Comparison of ENCODE assay signal across 13 cellular contexts in genomic region chr4:157221426-157221894, GRCh38. TPM values are rescaled to one million over a fixed set of nuclear protein-coding genes. Genes with fewer than 3 reads are reported as not detected.
DNase-seq lines count a peak whose midpoint lies in the region; ATAC-seq and TF ChIP-seq lines count a peak whose summit lies in the region.
"Had no signal": no experiment of that assay in that cellular context is flagged by ENCODE, and none has a peak within 500 bp of the region (broad histone marks: within the 10 kb centered on the region; RNA-seq: fewer than 3 reads in every experiment).

No MANE protein-coding gene starts in this region.

- no peak for TF ChIP-seq CTCF in GM13976 (IDR thresholded peaks at IDR 0.05; ENCODE audit: borderline replicate concordance, control extremely low read depth, extremely low read depth, insufficient read depth, missing control alignments)
- no peak for TF ChIP-seq CTCF in retinal pigment epithelial cell (conservative IDR thresholded peaks at IDR 0.05; ENCODE audit: low read depth, low read length)
- no peak for TF ChIP-seq CTCF in testis (IDR thresholded peaks at IDR 0.05)

- H3K9me3 ChIP-seq in iPS DF 6.9 (ENCODE audit: control insufficient read depth, insufficient read depth, low read length) (no peaks in the 10 kb centered on the region), testis (no peaks in the 10 kb centered on the region)
- H3K9me3 ChIP-seq: body of pancreas had no signal

- H3K27me3 ChIP-seq in iPS DF 6.9 (ENCODE audit: control insufficient read depth, insufficient read depth, low read length) (peaks cover 30% of the 10 kb centered on the region), testis (no peaks in the 10 kb centered on the region)

- WGBS in iPS DF 6.9 (ENCODE audit: insufficient coverage, insufficient read length), result no CpG with 5 or more reads among the region's 24 CpGs
- 4 to 5% methylated on average over 24 of the region's 24 CpGs for WGBS in testis, 2 donors

- no peaks in the 10 kb centered on the region for H3K36me3 ChIP-seq in iPS DF 6.9 (ENCODE audit: control insufficient read depth, insufficient read depth, low read length)
- H3K36me3 ChIP-seq in testis (ENCODE audit: low read depth, missing control alignments), result no peaks in the 10 kb centered on the region

- H3K4me1 Mint-ChIP-seq in activated T-helper 1 cell treated with anti-CD3 and anti-CD28 coated beads, Interleukin-12 subunit alpha, Interleukin-12 subunit beta, Interleukin-2, Interleukin-4 antibody, amounts not matched to agents 30 ng/mL and 10 ng/mL and 1 ng/mL, durations not matched to agents 14 hours and 24 hours and 36 hours (ENCODE audit: low read depth), result no peaks in the 10 kb centered on the region

- intact Hi-C loops in activated T-helper 1 cell treated with anti-CD3 and anti-CD28 coated beads, Interleukin-12 subunit alpha, Interleukin-12 subunit beta, Interleukin-2, Interleukin-4 antibody, amounts not matched to agents 30 ng/mL and 10 ng/mL and 1 ng/mL, durations not matched to agents 14 hours and 24 hours and 36 hours (cut with micrococcal nuclease), result no loop called here
- intact Hi-C loops in testis (cut with DNase I; ENCODE audit: low total_unique reads), result no loop called here

- ATAC-seq in HG02870 (IDR thresholded peaks at IDR 0.05; ENCODE audit: unreplicated experiment) (no peak), HG03139 (IDR thresholded peaks at IDR 0.05; ENCODE audit: unreplicated experiment) (no peak)

- peaks cover 22% of the 10 kb centered on the region for H3K27me3 Mint-ChIP-seq in activated T-helper 1 cell treated with anti-CD3 and anti-CD28 coated beads, Interleukin-12 subunit alpha, Interleukin-12 subunit beta, Interleukin-2, Interleukin-4 antibody, amounts not matched to agents 30 ng/mL and 10 ng/mL and 1 ng/mL, durations not matched to agents 14 hours and 24 hours and 36 hours (ENCODE audit: insufficient read depth)

- H3K27ac ChIP-seq in iPS DF 6.9 (ENCODE audit: low read length) (no peak overlapping the region), testis (no peak overlapping the region)
- H3K27ac ChIP-seq: body of pancreas had no signal

- in situ Hi-C loops in GM13976 (cut with MboI; ENCODE audit: low sequenced_read_pairs, unreplicated experiment), result loop anchor here (10.0 kb wide), 1 partner anchor 753 kb away; no protein-coding TSS in a partner anchor

- H3K9me3 Mint-ChIP-seq in activated T-helper 1 cell treated with anti-CD3 and anti-CD28 coated beads, Interleukin-12 subunit alpha, Interleukin-12 subunit beta, Interleukin-2, Interleukin-4 antibody, amounts not matched to agents 30 ng/mL and 10 ng/mL and 1 ng/mL, durations not matched to agents 14 hours and 24 hours and 36 hours, result no peaks in the 10 kb centered on the region

- H3K36me3 Mint-ChIP-seq in activated T-helper 1 cell treated with anti-CD3 and anti-CD28 coated beads, Interleukin-12 subunit alpha, Interleukin-12 subunit beta, Interleukin-2, Interleukin-4 antibody, amounts not matched to agents 30 ng/mL and 10 ng/mL and 1 ng/mL, durations not matched to agents 14 hours and 24 hours and 36 hours (ENCODE audit: low read depth), result peaks cover 3% of the 10 kb centered on the region

- H3K4me3 Mint-ChIP-seq in activated T-helper 1 cell treated with anti-CD3 and anti-CD28 coated beads, Interleukin-12 subunit alpha, Interleukin-12 subunit beta, Interleukin-2, Interleukin-4 antibody, amounts not matched to agents 30 ng/mL and 10 ng/mL and 1 ng/mL, durations not matched to agents 14 hours and 24 hours and 36 hours, result no peak overlapping the region

- TF ChIP-seq POLR2A in testis (IDR thresholded peaks at IDR 0.05), result no peak

- DNase-seq in GM13976 (ENCODE audit: low spot score) (peak; percentile 12), iPS DF 6.9 (ENCODE audit: low read depth, low spot score) (no peak), retinal pigment epithelial cell (ENCODE audit: low read depth) (no peak), testis (no peak), OCI-M1 (lab: John Stamatoyannopoulos, UW) (no peak)
- DNase-seq in activated T-helper 1 cell treated with anti-CD3 and anti-CD28 coated beads, Interleukin-12 subunit alpha, Interleukin-12 subunit beta, Interleukin-2, Interleukin-4 antibody, amounts not matched to agents 30 ng/mL and 10 ng/mL and 1 ng/mL, durations not matched to agents 14 hours and 24 hours and 36 hours (ENCODE audit: low spot score), result no peak
- DNase-seq: activated CD8-positive, alpha-beta memory T cell treated with anti-CD3 and anti-CD28 coated beads, Interleukin-2, amount 50 U/mL, for 48 hours; NCI-H1930; stimulated activated CD4-positive, alpha-beta T cell treated with anti-CD3 and anti-CD28 coated beads, Interleukin-15, amount 100 ng/mL, for 24 hours had no signal

- H3K4me3 ChIP-seq in iPS DF 6.9 (ENCODE audit: low read length) (peak overlapping the region; percentile 89; the same call in 1 of the 2 replicates), retinal pigment epithelial cell (ENCODE audit: low read length) (peak overlapping the region; percentile 80), testis (peak overlapping the region in 1 of 2 donors; percentile 69)

- H3K4me1 ChIP-seq in iPS DF 6.9 (ENCODE audit: control insufficient read depth, insufficient read depth, low read length) (no peaks in the 10 kb centered on the region), testis (peaks cover 2% of the 10 kb centered on the region)

- H3K27ac Mint-ChIP-seq in activated T-helper 1 cell treated with anti-CD3 and anti-CD28 coated beads, Interleukin-12 subunit alpha, Interleukin-12 subunit beta, Interleukin-2, Interleukin-4 antibody, amounts not matched to agents 30 ng/mL and 10 ng/mL and 1 ng/mL, durations not matched to agents 14 hours and 24 hours and 36 hours, result peak overlapping the region; percentile 76

RNA-seq across cellular contexts. Expression of gene GRIA2, which starts 0.9 kb away (rescaled TPM):
- total RNA-seq in activated T-helper 1 cell treated with anti-CD3 and anti-CD28 coated beads, Interleukin-12 subunit alpha, Interleukin-12 subunit beta, Interleukin-2, Interleukin-4 antibody, amounts not matched to agents 30 ng/mL and 10 ng/mL and 1 ng/mL, durations not matched to agents 14 hours and 24 hours and 36 hours, result not detected in 2 replicates
- 1 to 10 TPM; 2.1 to 4.1 TPM for total RNA-seq in testis
- polyA plus RNA-seq in testis (ENCODE audit: insufficient read depth, low read depth, low replicate concordance), result 1.6 TPM
- total RNA-seq: mononuclear cell had no signal
